26 cellular contexts compared by ENCODE assay signal in genomic region chr9:133612051-133612450, GRCh38. TPM values are rescaled to one million over a fixed set of nuclear protein-coding genes. Genes with fewer than 3 reads are reported as not detected.
DNase-seq lines count a peak whose midpoint lies in the region; ATAC-seq, FAIRE-seq and TF ChIP-seq lines count a peak whose summit lies in the region.
"Had no signal": no experiment of that assay in that cellular context is flagged by ENCODE, and none has a peak within 500 bp of the region (broad histone marks: within the 10 kb centered on the region; RNA-seq: fewer than 3 reads in every experiment).

No MANE protein-coding gene starts in this region.

- TF ChIP-seq CTCF in kidney (IDR thresholded peaks at IDR 0.05; ENCODE audit: borderline replicate concordance, extremely low read depth, insufficient read depth) = no peak

- no peak overlapping the region for H3K9ac ChIP-seq in kidney (ENCODE audit: low read length in 2 of 2)
- H3K9ac ChIP-seq: BLaER1 treated with 17β-estradiol and CSF1 and Interleukin-3, amounts not matched to agents 10 nM and 100 nM had no signal

- H3K4me3 ChIP-seq in kidney (ENCODE audit: low read length in 2 of 2) = no peak overlapping the region
- H3K4me3 ChIP-seq: A549; BLaER1 treated with 17β-estradiol and CSF1 and Interleukin-3, amounts not matched to agents 10 nM and 100 nM; GM23338 had no signal

- intact Hi-C loops in Right ventricle myocardium inferior (cut with DNase I) = no loop called here
- intact Hi-C loops in Right ventricle myocardium superior (cut with DNase I) = no loop called here
- intact Hi-C loops in kidney (cut with DNase I) = no loop called here
- intact Hi-C loops in posterior cingulate gyrus (cut with DNase I) = loop anchor here (5.0 kb wide), 1 partner anchor 90 kb away; no protein-coding TSS in a partner anchor

- no peaks in the 10 kb centered on the region for H3K4me1 ChIP-seq in kidney (ENCODE audit: control insufficient read depth in 1 of 2, insufficient read depth in 1 of 2, low read depth in 1 of 2, low read length in 2 of 2)
- H3K4me1 ChIP-seq: A549 had no signal

- peak; percentile 31 for DNase-seq in Right ventricle myocardium inferior (ENCODE audit: missing footprints)
- DNase-seq in Right ventricle myocardium superior = no peak
- DNase-seq in kidney = peak; percentile 40
- peak in 7 of 10 donors; percentile 52 to 92 (median 69) for DNase-seq in posterior cingulate gyrus
- no peak for DNase-seq in NCI-H1417 (lab: John Stamatoyannopoulos, UW)
- DNase-seq in activated CD4-positive, alpha-beta T cell treated with anti-CD3 and anti-CD28 coated beads for 48 hours = no peak
- DNase-seq: 8988T; ACHN; AML-193; BE2C; Calu3; CD4-positive, alpha-beta T cell; COR-L47; DMS53; GF-D8; H9 had no signal

- ATAC-seq in Right ventricle myocardium inferior = no peak
- ATAC-seq in Right ventricle myocardium superior (ENCODE audit: poor library complexity) = no peak
- ATAC-seq: A549, GM23338, HCT116 had no signal

- H3K27ac ChIP-seq in kidney (ENCODE audit: low read depth in 2 of 2, low read length in 2 of 2) = no peak overlapping the region
- H3K27ac ChIP-seq: A549; BLaER1 treated with 17β-estradiol and CSF1 and Interleukin-3, amounts not matched to agents 10 nM and 100 nM had no signal

- no peaks in the 10 kb centered on the region for H3K9me3 ChIP-seq in kidney (ENCODE audit: control insufficient read depth in 1 of 2, low read length in 2 of 2)
- H3K9me3 ChIP-seq: A549; BE2C; BLaER1 treated with 17β-estradiol and CSF1 and Interleukin-3, amounts not matched to agents 10 nM and 100 nM had no signal

- no peak for FAIRE-seq in kidney (lab: Jason Lieb, UNC)
- FAIRE-seq: A549, GM12891, GM18507 had no signal

- H3K36me3 ChIP-seq in kidney (ENCODE audit: control insufficient read depth in 1 of 2, insufficient read depth in 2 of 2, low read length in 2 of 2) = no peaks in the 10 kb centered on the region
- H3K36me3 ChIP-seq: BLaER1 treated with 17β-estradiol and CSF1 and Interleukin-3, amounts not matched to agents 10 nM and 100 nM had no signal

RNA-seq across cellular contexts. Expression of gene FAM163B, which starts 2.9 kb away (rescaled TPM):
- total RNA-seq in Right ventricle myocardium inferior = 0.22 TPM
- total RNA-seq in Right ventricle myocardium superior = not detected
- 0.54 TPM for total RNA-seq in kidney
- not detected for polyA plus RNA-seq in kidney (ENCODE audit: insufficient read depth, low read depth, low replicate concordance)
- total RNA-seq: Calu3; CD4-positive, alpha-beta T cell; Daoy; G401; H4 had no signal
- polyA plus RNA-seq: A549, CD14-positive monocyte had no signal

RNA-seq across cellular contexts. Expression of gene DBH, which starts 24.1 kb away (rescaled TPM):
- total RNA-seq in Right ventricle myocardium inferior (not detected), Right ventricle myocardium superior (not detected), kidney (not detected)
- polyA plus RNA-seq in kidney (ENCODE audit: insufficient read depth, low read depth, low replicate concordance) = 0.39 TPM
- total RNA-seq: Calu3, Daoy, G401, H4, H9 had no signal
- polyA plus RNA-seq: A549, CD14-positive monocyte had no signal

Comparison
In these comparisons a context has a peak if more than half of its experiments do, and no peak if none do; other contexts are left out.
1. DNase-seq: peak in Right ventricle myocardium inferior (single experiment), kidney (single experiment) and posterior cingulate gyrus (7 of 10); none in Right ventricle myocardium superior (single experiment), NCI-H1417 (0 of 3) and activated CD4-positive, alpha-beta T cell treated with anti-CD3 and anti-CD28 coated beads for 48 hours (single experiment).